Comparison of ENCODE assay signal across 8 cellular contexts in genomic region chr19:13880059-13880672, GRCh38. TPM values are rescaled to one million over a fixed set of nuclear protein-coding genes. Genes with fewer than 3 reads are reported as not detected.
A peak's percentile ranks its signal among the peaks of the same experiment; 100 is the strongest.
DNase-seq lines count a peak whose midpoint lies in the region; ATAC-seq and TF ChIP-seq lines count a peak whose summit lies in the region.

No MANE protein-coding gene starts in this region.

- no peaks in the 10 kb centered on the region for H3K36me3 Mint-ChIP-seq in chondrocyte (ENCODE audit: low read depth)

- peak; percentile 65 for ATAC-seq in GM19043 (IDR thresholded peaks at IDR 0.05; ENCODE audit: low read depth, unreplicated experiment)
- ATAC-seq in HG03378 (IDR thresholded peaks at IDR 0.05; ENCODE audit: unreplicated experiment): peak; percentile 71

- peak; percentile 100 for TF ChIP-seq CTCF in chondrocyte (IDR thresholded peaks at IDR 0.05)

- no peaks in the 10 kb centered on the region for H3K9me3 Mint-ChIP-seq in chondrocyte (ENCODE audit: low read depth)

- no peaks in the 10 kb centered on the region for H3K27me3 Mint-ChIP-seq in chondrocyte (ENCODE audit: low read depth)

- peaks cover 28% of the 10 kb centered on the region for H3K4me1 Mint-ChIP-seq in chondrocyte (ENCODE audit: low read depth)

- H3K27ac Mint-ChIP-seq in chondrocyte (ENCODE audit: unreplicated experiment): peak overlapping the region; percentile 94

- DNase-seq in AML-193 (lab: John Stamatoyannopoulos, UW) (peak; percentile 92), NCI-H460 (ENCODE audit: extremely low read depth, low read depth) (peak; percentile 90), chondrocyte (ENCODE audit: low spot score) (no peak), kidney glomerular epithelial cell (lab: John Stamatoyannopoulos, UW) (peak; percentile 95)
- peak; percentile 98 for DNase-seq in activated CD4-positive, alpha-beta T cell treated with anti-CD3 and anti-CD28 coated beads for 1 hour
- DNase-seq in stimulated activated CD4-positive, alpha-beta T cell treated with anti-CD3 and anti-CD28 coated beads, Interleukin-1b, Interleukin-23, amount 100 ng/mL, for 1 hour (ENCODE audit: low read depth in 2 of 2): peak; percentile 97 to 99

- H3K4me3 Mint-ChIP-seq in chondrocyte (ENCODE audit: unreplicated experiment): peak overlapping the region; percentile 43

RNA-seq across cellular contexts. Expression of gene NANOS3, which starts 3.2 kb away (rescaled TPM):
- not detected in 2 replicates for total RNA-seq in NCI-H460 (2014; rRNA removed; shearing (Covaris generic))
- not detected in 2 replicates for polyA plus RNA-seq in NCI-H460 (2014; cell fraction: nucleus; rRNA removed)
- total RNA-seq in chondrocyte: 4.4 to 6.7 TPM (median 4.7 TPM) in 3 replicates

RNA-seq across cellular contexts. Expression of gene BRME1, which starts 25.8 kb away (rescaled TPM):
- 0.50 TPM in 1 of 2 replicates, not detected in the other for total RNA-seq in NCI-H460 (2014; rRNA removed; shearing (Covaris generic))
- 1.2 and 1.7 TPM in 2 replicates for polyA plus RNA-seq in NCI-H460 (2014; cell fraction: nucleus; rRNA removed)
- total RNA-seq in chondrocyte: 2.9 to 3.5 TPM (median 3.0 TPM) in 3 replicates

RNA-seq across cellular contexts. Expression of gene CC2D1A, which starts 25.8 kb away (rescaled TPM):
- total RNA-seq in NCI-H460 (2014; rRNA removed; shearing (Covaris generic)): 13.8 and 15.5 TPM in 2 replicates
- 43.9 and 62.2 TPM in 2 replicates for polyA plus RNA-seq in NCI-H460 (2014; cell fraction: nucleus; rRNA removed)
- 33.7 to 42.9 TPM (median 35.2 TPM) in 3 replicates for total RNA-seq in chondrocyte

RNA-seq across cellular contexts. Expression of gene PODNL1, which starts 58.1 kb away (rescaled TPM):
- total RNA-seq in NCI-H460 (2014; rRNA removed; shearing (Covaris generic)): not detected in 2 replicates
- polyA plus RNA-seq in NCI-H460 (2014; cell fraction: nucleus; rRNA removed): not detected in 2 replicates
- 5.7 to 8.9 TPM (median 8.7 TPM) in 3 replicates for total RNA-seq in chondrocyte
